ENCODE assay signal across 20 cellular contexts in the genomic region with DNA sequence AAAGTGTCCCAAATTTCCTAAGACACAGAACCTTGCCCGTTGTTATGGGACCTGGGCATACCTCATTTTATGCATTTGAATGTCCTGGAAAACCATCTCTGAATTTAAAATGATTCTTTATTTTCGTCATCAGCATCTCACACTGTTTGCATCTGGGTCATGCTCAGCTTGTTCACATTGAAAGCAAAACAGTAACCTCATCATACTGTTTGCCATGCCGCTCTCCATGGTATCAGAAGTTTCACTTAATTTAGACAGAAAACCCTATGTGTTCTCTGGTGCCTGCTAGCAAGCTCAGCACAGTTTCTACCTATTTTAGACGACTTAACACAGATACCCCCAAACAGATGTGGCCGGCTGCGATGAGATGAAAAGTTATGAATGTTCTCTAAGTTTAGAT.
"Had no signal": no experiment of that assay in that cellular context is flagged by ENCODE, and none has a peak within 500 bp of the region (broad histone marks: within the 10 kb centered on the region; RNA-seq: fewer than 3 reads in every experiment).

No MANE protein-coding gene starts in this region.

- H3K36me3 Mint-ChIP-seq: type B pancreatic cell had no signal

- H3K27ac Mint-ChIP-seq: activated naive CD8-positive, alpha-beta T cell; immature natural killer cell; progenitor cell of endocrine pancreas; T-helper 2 cell treated with Interferon-gamma antibody and Interleukin-4, amounts not matched to agents 5 μg/mL and 100 μg/mL, for 36 hours; type B pancreatic cell had no signal

- ATAC-seq: naive thymus-derived CD8-positive, alpha-beta T cell; right cardiac atrium had no signal

- H3K4me1 ChIP-seq: spleen had no signal

- H3K36me3 ChIP-seq: neutrophil had no signal

- H3K9me3 ChIP-seq: neutrophil, spleen had no signal

- H3K27ac ChIP-seq: neutrophil, spleen had no signal

- H3K27me3 ChIP-seq: neutrophil, spleen had no signal

- DNase-seq: activated CD4-positive, alpha-beta T cell treated with anti-CD3 and anti-CD28 coated beads, Interleukin-2, amount 50 U/mL, for 4 hours; activated CD4-positive, CD25-positive, alpha-beta regulatory T cell treated with anti-CD3 and anti-CD28 coated beads, Interleukin-2, amount 50 U/mL, for 72 hours; activated T-cell treated with anti-CD3 and anti-CD28 coated beads, Interleukin-2, amount 50 U/mL, for 1 hour; effector CD4-positive, alpha-beta T cell; hypothalamus; immature natural killer cell; left cardiac atrium; naive thymus-derived CD8-positive, alpha-beta T cell; right cardiac atrium; spleen; stimulated activated CD4-positive, alpha-beta T cell treated with anti-CD3 and anti-CD28 coated beads, Interleukin-1b, Interleukin-23, amount 100 ng/mL, for 48 hours; stimulated activated naive CD4-positive, alpha-beta T cell; SW 1271 had no signal

- H3K9me3 Mint-ChIP-seq: immature natural killer cell; naive thymus-derived CD8-positive, alpha-beta T cell; T-helper 2 cell treated with Interferon-gamma antibody and Interleukin-4, amounts not matched to agents 5 μg/mL and 100 μg/mL, for 36 hours; type B pancreatic cell had no signal

- FAIRE-seq: bronchial epithelial cell, colon had no signal

- H3K4me3 ChIP-seq: spleen had no signal
